ENCODE assay signal across 14 cellular contexts in the genomic region with DNA sequence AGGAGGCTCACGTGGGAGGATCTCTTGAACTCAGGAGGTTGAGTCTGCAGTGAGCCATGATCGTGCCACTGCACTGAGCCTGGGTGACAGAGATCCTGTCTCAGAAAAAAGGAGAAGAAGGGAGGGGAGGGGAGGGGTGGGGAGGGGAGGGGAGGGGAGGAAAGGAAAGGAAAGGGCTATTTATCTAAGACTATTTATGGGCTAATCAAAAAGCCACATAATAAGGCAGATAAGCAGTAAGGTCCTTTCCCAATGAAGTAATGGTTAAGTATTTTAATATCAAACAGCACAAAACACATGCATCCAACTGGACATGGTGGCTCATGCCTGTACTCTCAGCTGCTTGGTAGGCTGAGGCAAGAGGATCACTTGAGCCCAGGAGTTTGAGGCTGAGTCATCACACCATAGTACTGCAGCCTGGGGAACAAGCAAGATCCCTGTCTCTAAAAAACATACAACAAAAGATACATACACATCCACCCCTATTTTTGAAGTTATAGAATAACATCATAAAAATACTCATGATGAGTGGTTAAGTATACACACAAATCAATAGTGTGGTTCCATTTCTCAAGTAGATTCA. TPM values are rescaled to one million over a fixed set of nuclear protein-coding genes. Genes with fewer than 3 reads are reported as not detected.
DNase-seq lines count a peak whose midpoint lies in the region; ATAC-seq, FAIRE-seq and TF ChIP-seq lines count a peak whose summit lies in the region.
"Had no signal": no experiment of that assay in that cellular context is flagged by ENCODE, and none has a peak within 500 bp of the region (broad histone marks: within the 10 kb centered on the region; RNA-seq: fewer than 3 reads in every experiment).

No MANE protein-coding gene starts in this region.

- H3K9me3 ChIP-seq in MG63 (peaks cover 6% of the 10 kb centered on the region), left lung (no peaks in the 10 kb centered on the region)
- H3K9me3 ChIP-seq: SJSA1 had no signal

- H3K4me3 ChIP-seq in MG63 (no peak overlapping the region), choroid plexus epithelial cell (ENCODE audit: low read depth, low read length) (no peak overlapping the region), left lung (no peak overlapping the region)
- H3K4me3 ChIP-seq: BLaER1, SJSA1 had no signal

- peaks cover 37% of the 10 kb centered on the region for H3K36me3 ChIP-seq in MG63
- no peaks in the 10 kb centered on the region for H3K36me3 ChIP-seq in left lung

- peak; percentile 58 for DNase-seq in Daoy (ENCODE audit: low read depth)
- DNase-seq in MG63 = peak; percentile 35
- DNase-seq in choroid plexus epithelial cell (ENCODE audit: low read depth) = peak; percentile 80
- no peak for DNase-seq in left lung
- no peak for DNase-seq in GM19239 (ENCODE audit: insufficient read length, low spot score)
- DNase-seq in nucleus accumbens (lab: John Stamatoyannopoulos, UW) = no peak
- no peak for DNase-seq in natural killer cell treated with Interleukin-12 subunit alpha and Interleukin-12 subunit beta and Interleukin-15 and Interleukin-18, amount 100 ng/mL, for 72 hours (ENCODE audit: low spot score)
- DNase-seq: MV-4-11; posterior cingulate gyrus; stimulated activated CD4-positive, alpha-beta T cell treated with anti-CD3 and anti-CD28 coated beads, Interleukin-4, amount 100 ng/mL, for 1 hour; stimulated activated naive CD4-positive, alpha-beta T cell treated with Interleukin-2 at 50 U/mL for 16 hours had no signal

- FAIRE-seq in GM19239 (lab: Jason Lieb, UNC) = no peak

- no peaks in the 10 kb centered on the region for H3K9me3 Mint-ChIP-seq in natural killer cell treated with Interleukin-12 subunit alpha and Interleukin-12 subunit beta and Interleukin-15 and Interleukin-18, amount 100 ng/mL, for 72 hours

- H3K27me3 Mint-ChIP-seq in natural killer cell treated with Interleukin-12 subunit alpha and Interleukin-12 subunit beta and Interleukin-15 and Interleukin-18, amount 100 ng/mL, for 72 hours = peaks cover 4 to 11% of the 10 kb centered on the region in 2 donors

- H3K27ac Mint-ChIP-seq in natural killer cell treated with Interleukin-12 subunit alpha and Interleukin-12 subunit beta and Interleukin-15 and Interleukin-18, amount 100 ng/mL, for 72 hours = no peak overlapping the region

- no peaks in the 10 kb centered on the region for H3K36me3 Mint-ChIP-seq in natural killer cell treated with Interleukin-12 subunit alpha and Interleukin-12 subunit beta and Interleukin-15 and Interleukin-18, amount 100 ng/mL, for 72 hours

- H3K27ac ChIP-seq in left lung = no peak overlapping the region
- H3K27ac ChIP-seq: BLaER1, SJSA1 had no signal

- H3K4me1 Mint-ChIP-seq in natural killer cell treated with Interleukin-12 subunit alpha and Interleukin-12 subunit beta and Interleukin-15 and Interleukin-18, amount 100 ng/mL, for 72 hours (ENCODE audit: low read depth in 2 of 2) = no peaks in the 10 kb centered on the region

- H3K4me1 ChIP-seq in left lung = no peaks in the 10 kb centered on the region

- no peak overlapping the region for H3K4me3 Mint-ChIP-seq in natural killer cell treated with Interleukin-12 subunit alpha and Interleukin-12 subunit beta and Interleukin-15 and Interleukin-18, amount 100 ng/mL, for 72 hours

- peak; percentile 79 for ATAC-seq in left lung
- ATAC-seq in GM19351 (IDR thresholded peaks at IDR 0.05; ENCODE audit: unreplicated experiment) = no peak
- ATAC-seq in natural killer cell treated with Interleukin-12 subunit alpha and Interleukin-12 subunit beta and Interleukin-15 and Interleukin-18, amount 100 ng/mL, for 72 hours = no peak

- TF ChIP-seq CTCF in choroid plexus epithelial cell (conservative IDR thresholded peaks at IDR 0.05; ENCODE audit: low read depth, low read length) = no peak
- TF ChIP-seq CTCF in left lung (IDR thresholded peaks at IDR 0.05) = no peak

- intact Hi-C loops in left lung (cut with DNase I) = no loop called here

- H3K27me3 ChIP-seq in MG63 = no peaks in the 10 kb centered on the region
- H3K27me3 ChIP-seq in left lung = no peaks in the 10 kb centered on the region
- H3K27me3 ChIP-seq: BLaER1, SJSA1 had no signal

RNA-seq across cellular contexts. Expression of gene PAWR, which starts 9.7 kb away (rescaled TPM):
- 72.0 and 87.3 TPM in 2 replicates for total RNA-seq in Daoy (2014; rRNA removed; shearing (Covaris generic))
- 25.5 and 80.3 TPM in 2 replicates for total RNA-seq in MG63 (2014; rRNA removed; shearing (Covaris generic); ENCODE audit: low replicate concordance)
- 10 to 100 TPM; 54.6 to 70.5 TPM for total RNA-seq in left lung
- 10 to 100 TPM in 1 of 2 donors, 1 to 10 TPM in 1; 3.5 to 10.2 TPM for total RNA-seq in natural killer cell treated with Interleukin-12 subunit alpha and Interleukin-12 subunit beta and Interleukin-15 and Interleukin-18, amount 100 ng/mL, for 72 hours

Comparison
In these comparisons a context has a peak if more than half of its experiments do, and no peak if none do; other contexts are left out.
1. DNase-seq: peak in Daoy (single experiment), MG63 (single experiment) and choroid plexus epithelial cell (single experiment); none in left lung (0 of 2), GM19239 (single experiment), nucleus accumbens (0 of 56) and natural killer cell treated with Interleukin-12 subunit alpha and Interleukin-12 subunit beta and Interleukin-15 and Interleukin-18, amount 100 ng/mL, for 72 hours (single experiment).